14 cellular contexts compared by ENCODE assay signal in the genomic region with DNA sequence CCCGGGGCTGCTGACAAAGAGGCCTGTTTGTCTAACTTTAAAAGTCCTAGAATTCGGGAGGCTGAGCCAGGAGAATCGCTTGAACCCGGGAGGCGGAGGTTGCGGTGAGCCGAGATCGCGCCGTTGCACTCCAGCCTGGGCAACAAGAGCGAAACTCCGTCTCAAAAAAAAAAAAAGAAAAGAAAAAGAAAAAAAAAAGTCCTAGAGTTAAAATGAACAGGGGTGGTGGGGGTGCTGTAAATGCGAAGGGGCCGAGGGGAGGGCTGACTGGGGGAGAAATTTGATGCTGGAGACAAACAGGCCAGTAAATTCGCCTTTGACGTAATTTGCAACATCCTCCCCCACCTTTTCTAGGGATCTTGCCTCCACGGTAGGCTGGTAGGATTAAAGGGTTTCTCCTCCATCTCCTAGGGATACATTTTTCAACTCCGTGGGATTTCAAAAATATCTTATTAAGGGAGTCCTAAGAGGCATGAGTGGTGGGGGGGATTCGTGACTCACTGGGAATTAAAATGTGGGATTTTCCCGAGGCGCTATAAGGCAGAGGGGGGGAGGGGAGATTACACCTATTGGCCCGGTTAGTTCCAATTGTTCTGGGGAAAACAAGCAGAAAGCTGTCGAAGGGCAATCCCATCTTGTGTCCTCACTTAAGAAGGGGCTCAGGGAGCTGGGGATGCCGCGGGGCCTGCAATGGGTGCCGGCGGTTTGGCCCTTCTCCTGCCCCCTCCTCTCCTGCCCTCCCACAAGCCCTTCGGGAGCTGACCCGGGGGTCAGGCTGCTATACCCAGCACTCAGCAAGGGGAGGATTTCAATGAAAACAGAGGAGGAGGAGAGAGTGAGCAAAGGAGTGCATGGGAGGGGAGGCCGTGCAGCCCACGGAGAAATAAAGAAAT. TPM values are rescaled to one million over a fixed set of nuclear protein-coding genes. Genes with fewer than 3 reads are reported as not detected.
A peak's percentile ranks its signal among the peaks of the same experiment; 100 is the strongest.
DNase-seq lines count a peak whose midpoint lies in the region; ATAC-seq and TF ChIP-seq lines count a peak whose summit lies in the region.
"Had no signal": no experiment of that assay in that cellular context is flagged by ENCODE, and none has a peak within 500 bp of the region (broad histone marks: within the 10 kb centered on the region; RNA-seq: fewer than 3 reads in every experiment).

No MANE protein-coding gene starts in this region.

- H3K27ac ChIP-seq in SJCRH30: peak overlapping the region; percentile 85
- H3K27ac ChIP-seq in iPS-20b (ENCODE audit: low read length): no peak overlapping the region

- ATAC-seq in HG02852 (IDR thresholded peaks at IDR 0.05; ENCODE audit: unreplicated experiment) (no peak), HG02623 (IDR thresholded peaks at IDR 0.05; ENCODE audit: unreplicated experiment) (no peak), HG02798 (IDR thresholded peaks at IDR 0.05; ENCODE audit: poor library complexity, unreplicated experiment) (no peak)

- no peaks in the 10 kb centered on the region for H3K36me3 ChIP-seq in SJCRH30
- no peaks in the 10 kb centered on the region for H3K36me3 ChIP-seq in iPS-20b (ENCODE audit: insufficient read depth, low read depth, low read length)

- no peak for DNase-seq in T-helper 2 cell treated with Interferon-gamma antibody and Interleukin-4, amounts not matched to agents 5 μg/mL and 100 μg/mL, for 36 hours (ENCODE audit: low spot score)
- DNase-seq in T-helper 2 cell (no peak), SJCRH30 (peak; percentile 30 to 57), type B pancreatic cell (ENCODE audit: extremely low spot score, unreplicated experiment) (no peak)
- DNase-seq: activated CD8-positive, alpha-beta memory T cell treated with anti-CD3 and anti-CD28 coated beads, Interleukin-2, amount 50 U/mL, for 4 hours; EL; islet precursor cell; NCI-H1048; occipital lobe; stimulated activated CD4-positive, alpha-beta T cell treated with anti-CD3 and anti-CD28 coated beads, Interleukin-4, amount 100 ng/mL, for 24 hours had no signal

- H3K27me3 Mint-ChIP-seq in T-helper 2 cell treated with Interferon-gamma antibody and Interleukin-4, amounts not matched to agents 5 μg/mL and 100 μg/mL, for 36 hours (ENCODE audit: low read depth): no peaks in the 10 kb centered on the region
- H3K27me3 Mint-ChIP-seq in type B pancreatic cell: peaks cover 3% of the 10 kb centered on the region

- peak overlapping the region; percentile 55 for H3K27ac Mint-ChIP-seq in T-helper 2 cell treated with Interferon-gamma antibody and Interleukin-4, amounts not matched to agents 5 μg/mL and 100 μg/mL, for 36 hours
- no peak overlapping the region for H3K27ac Mint-ChIP-seq in type B pancreatic cell

- H3K9me3 ChIP-seq in SJCRH30 (replicated peaks): no peaks in the 10 kb centered on the region
- H3K9me3 ChIP-seq in iPS-20b (ENCODE audit: insufficient read depth, low read depth, low read length): no peaks in the 10 kb centered on the region

- H3K9me3 Mint-ChIP-seq in T-helper 2 cell treated with Interferon-gamma antibody and Interleukin-4, amounts not matched to agents 5 μg/mL and 100 μg/mL, for 36 hours: no peaks in the 10 kb centered on the region
- H3K9me3 Mint-ChIP-seq in type B pancreatic cell: no peaks in the 10 kb centered on the region

- peak overlapping the region; percentile 41; the same call in 1 of the 2 replicates for H3K9ac ChIP-seq in iPS-20b (ENCODE audit: low read depth, low read length)

- H3K4me3 ChIP-seq in SJCRH30 (peak overlapping the region; percentile 82), iPS-20b (ENCODE audit: low read length) (peak overlapping the region; percentile 51)

- H3K4me1 ChIP-seq in SJCRH30 (no peaks in the 10 kb centered on the region), iPS-20b (ENCODE audit: insufficient read depth, low read length) (peaks cover 27% of the 10 kb centered on the region)

- H3K27me3 ChIP-seq in SJCRH30: no peaks in the 10 kb centered on the region
- H3K27me3 ChIP-seq in iPS-20b (ENCODE audit: insufficient read depth, low read length): peaks cover 57% of the 10 kb centered on the region

- no peaks in the 10 kb centered on the region for H3K36me3 Mint-ChIP-seq in T-helper 2 cell treated with Interferon-gamma antibody and Interleukin-4, amounts not matched to agents 5 μg/mL and 100 μg/mL, for 36 hours (ENCODE audit: low read depth)
- no peaks in the 10 kb centered on the region for H3K36me3 Mint-ChIP-seq in type B pancreatic cell

- H3K4me1 Mint-ChIP-seq in T-helper 2 cell treated with Interferon-gamma antibody and Interleukin-4, amounts not matched to agents 5 μg/mL and 100 μg/mL, for 36 hours (ENCODE audit: low read depth): peaks cover 9% of the 10 kb centered on the region
- H3K4me1 Mint-ChIP-seq in type B pancreatic cell (ENCODE audit: unreplicated experiment): peaks cover 13% of the 10 kb centered on the region

- H3K4me3 Mint-ChIP-seq in T-helper 2 cell treated with Interferon-gamma antibody and Interleukin-4, amounts not matched to agents 5 μg/mL and 100 μg/mL, for 36 hours: no peak overlapping the region
- H3K4me3 Mint-ChIP-seq in type B pancreatic cell: peak overlapping the region; percentile 34

- no peak for TF ChIP-seq CTCF in type B pancreatic cell (conservative IDR thresholded peaks at IDR 0.05)

RNA-seq across cellular contexts. Expression of a gene that starts 3.0 kb away (rescaled TPM):
- 62.5 and 64.8 TPM in 2 replicates for total RNA-seq in SJCRH30 (2014; rRNA removed; shearing (Covaris generic))
- total RNA-seq in type B pancreatic cell (ENCODE audit: low replicate concordance): 27.2 and 37.3 TPM in 2 replicates

Comparison
In these comparisons a context has a peak if more than half of its experiments do, and no peak if none do; other contexts are left out.
1. DNase-seq: peak in SJCRH30 (2 of 2); none in T-helper 2 cell treated with Interferon-gamma antibody and Interleukin-4, amounts not matched to agents 5 μg/mL and 100 μg/mL, for 36 hours (single experiment), T-helper 2 cell (0 of 5) and type B pancreatic cell (single experiment).